ENCODE assay signal across 12 cellular contexts in the genomic region with DNA sequence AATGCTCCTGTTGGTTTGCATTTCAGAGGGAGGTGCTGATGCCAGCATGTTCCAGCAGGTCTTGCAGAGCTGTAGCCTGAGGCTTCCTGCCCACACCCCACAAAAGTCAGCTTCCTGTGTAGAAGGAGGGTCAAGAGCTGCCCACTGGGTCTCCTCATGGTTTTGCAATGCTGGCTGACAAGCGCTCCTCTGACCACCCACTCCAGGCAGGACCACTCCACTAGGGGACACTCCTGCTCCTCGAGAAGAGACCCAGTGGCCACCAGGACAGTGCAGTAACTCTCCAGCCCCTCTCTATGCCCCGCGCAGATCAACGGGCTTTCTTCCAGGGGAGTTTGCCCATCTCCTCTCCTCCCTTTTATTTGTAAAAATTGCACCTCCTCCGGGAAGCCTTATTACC.
DNase-seq lines count a peak whose midpoint lies in the region; ATAC-seq and TF ChIP-seq lines count a peak whose summit lies in the region.
"Had no signal": no experiment of that assay in that cellular context is flagged by ENCODE, and none has a peak within 500 bp of the region (broad histone marks: within the 10 kb centered on the region; RNA-seq: fewer than 3 reads in every experiment).

No MANE protein-coding gene starts in this region.

- H3K9me3 ChIP-seq in neural progenitor cell (ENCODE audit: low read depth) (no peaks in the 10 kb centered on the region), prostate gland (no peaks in the 10 kb centered on the region)
- no peaks in the 10 kb centered on the region for H3K9me3 ChIP-seq in CD4-positive, alpha-beta T cell (ENCODE audit: control insufficient read depth, low read length)
- H3K9me3 ChIP-seq: tibial artery had no signal

- no peak overlapping the region for H2AFZ ChIP-seq in neural progenitor cell (replicated peaks)

- no peak for ATAC-seq in CD4-positive, alpha-beta T cell (ENCODE audit: poor library complexity)
- ATAC-seq: activated T-cell treated with anti-CD3 and anti-CD28 coated beads, Interleukin-2, amount 50 U/mL, for 4 hours had no signal

- whole genome bisulfite sequencing in prostate gland, result 20% methylated on average over 6 of the region's 6 CpGs

- peaks cover 4% of the 10 kb centered on the region for H3K9me3 Mint-ChIP-seq in neural progenitor cell
- H3K9me3 Mint-ChIP-seq in CD4-positive, alpha-beta T cell, result no peaks in the 10 kb centered on the region
- H3K9me3 Mint-ChIP-seq: activated T-cell treated with anti-CD3 and anti-CD28 coated beads, Interleukin-2, amount 50 U/mL, for 4 hours had no signal

- no peak overlapping the region for H3K27ac Mint-ChIP-seq in neural progenitor cell
- no peak overlapping the region for H3K27ac Mint-ChIP-seq in CD4-positive, alpha-beta T cell

- intact Hi-C loops in CD4-positive, alpha-beta T cell (cut with DNase I, micrococcal nuclease), result no loop called here
- intact Hi-C loops in prostate gland (cut with DNase I), result no loop called here

- DNase-seq in NCI-H1092 treated with DMSO at 0.1 percent for 48 hours (lab: John Stamatoyannopoulos, UW) (peak; percentile 53), NCI-H1092 (lab: John Stamatoyannopoulos, UW) (no peak), HL-60 (ENCODE audit: low read depth in 1 of 2, low spot score in 1 of 2) (peak; percentile 28 to 65), anterior cingulate cortex (lab: John Stamatoyannopoulos, UW) (peak in 35 of 58 donors; percentile 3 to 64 (median 16)), neural progenitor cell (ENCODE audit: low spot score) (peak; percentile 76), NCI-H2107 (lab: John Stamatoyannopoulos, UW) (no peak), prostate gland (ENCODE audit: low spot score) (no peak)
- DNase-seq in CD4-positive, alpha-beta T cell, result no peak
- DNase-seq: ACHN; activated T-cell treated with anti-CD3 and anti-CD28 coated beads, Interleukin-2, amount 50 U/mL, for 4 hours; stimulated activated CD4-positive, alpha-beta T cell treated with anti-CD3 and anti-CD28 coated beads, Interleukin-2, amount 100 ng/mL, for 24 hours had no signal

- no peak overlapping the region for H3K9ac ChIP-seq in neural progenitor cell

- no peaks in the 10 kb centered on the region for H3K27me3 ChIP-seq in HL-60 (ENCODE audit: insufficient read depth, poor library complexity, severe bottlenecking)
- peaks cover 14% of the 10 kb centered on the region for H3K27me3 ChIP-seq in neural progenitor cell
- peaks cover 4% of the 10 kb centered on the region for H3K27me3 ChIP-seq in CD4-positive, alpha-beta T cell (ENCODE audit: control insufficient read depth, insufficient read depth, low read length)
- no peaks in the 10 kb centered on the region for H3K27me3 ChIP-seq in prostate gland (replicated peaks; ENCODE audit: insufficient read depth)

- no peaks in the 10 kb centered on the region for H3F3A ChIP-seq in neural progenitor cell (ENCODE audit: low read depth)

- H3K36me3 ChIP-seq in neural progenitor cell (no peaks in the 10 kb centered on the region), prostate gland (no peaks in the 10 kb centered on the region)
- H3K36me3 ChIP-seq: tibial artery had no signal

- H4K20me1 ChIP-seq in neural progenitor cell (ENCODE audit: low read depth), result no peaks in the 10 kb centered on the region

- CTCF ChIA-PET in CD4-positive, alpha-beta T cell (lab: Charles Lee), result no interaction called here

- H3K4me3 Mint-ChIP-seq in neural progenitor cell, result no peak overlapping the region
- no peak overlapping the region for H3K4me3 Mint-ChIP-seq in CD4-positive, alpha-beta T cell
- H3K4me3 Mint-ChIP-seq: activated T-cell treated with anti-CD3 and anti-CD28 coated beads, Interleukin-2, amount 50 U/mL, for 4 hours had no signal

- TF ChIP-seq CTCF in HL-60 (IDR thresholded peaks at IDR 0.05; ENCODE audit: insufficient read depth, low read length), result no peak
- TF ChIP-seq CTCF in neural progenitor cell (IDR thresholded peaks at IDR 0.05), result peak; percentile 70
- no peak for TF ChIP-seq CTCF in CD4-positive, alpha-beta T cell (IDR thresholded peaks at IDR 0.05)
- TF ChIP-seq CTCF in prostate gland (IDR thresholded peaks at IDR 0.05), result no peak

- H3K4me2 ChIP-seq in neural progenitor cell, result no peak overlapping the region

- H3K4me3 ChIP-seq in HL-60 (replicated peaks; ENCODE audit: insufficient read depth, low read length) (no peak overlapping the region), neural progenitor cell (no peak overlapping the region), prostate gland (no peak overlapping the region)
- H3K4me3 ChIP-seq: tibial artery had no signal

- H3K4me1 ChIP-seq in neural progenitor cell, result no peaks in the 10 kb centered on the region
- no peaks in the 10 kb centered on the region for H3K4me1 ChIP-seq in prostate gland (replicated peaks)
- H3K4me1 ChIP-seq: tibial artery had no signal

- no peaks in the 10 kb centered on the region for H3K36me3 Mint-ChIP-seq in neural progenitor cell
- H3K36me3 Mint-ChIP-seq in CD4-positive, alpha-beta T cell (ENCODE audit: low read depth), result no peaks in the 10 kb centered on the region

- peak overlapping the region; percentile 69 for H3K27ac ChIP-seq in HL-60 (replicated peaks)
- H3K27ac ChIP-seq in neural progenitor cell, result no peak overlapping the region
- no peak overlapping the region for H3K27ac ChIP-seq in CD4-positive, alpha-beta T cell (ENCODE audit: low read depth, low read length)
- H3K27ac ChIP-seq in prostate gland, result no peak overlapping the region
- H3K27ac ChIP-seq: tibial artery had no signal

- POLR2A ChIA-PET in CD4-positive, alpha-beta T cell (lab: Charles Lee), result no interaction called here

- peaks cover 14% of the 10 kb centered on the region for H3K27me3 Mint-ChIP-seq in neural progenitor cell (ENCODE audit: insufficient read depth, low read depth)
- H3K27me3 Mint-ChIP-seq in CD4-positive, alpha-beta T cell, result peaks cover 42% of the 10 kb centered on the region

- peaks cover 5% of the 10 kb centered on the region for H3K4me1 Mint-ChIP-seq in neural progenitor cell
- H3K4me1 Mint-ChIP-seq in CD4-positive, alpha-beta T cell (ENCODE audit: low read depth), result no peaks in the 10 kb centered on the region

- TF ChIP-seq POLR2A in prostate gland (IDR thresholded peaks at IDR 0.05), result no peak

- H3K79me2 ChIP-seq in neural progenitor cell (ENCODE audit: low read depth), result no peaks in the 10 kb centered on the region

Comparison
In these comparisons a context has a peak if more than half of its experiments do, and no peak if none do; other contexts are left out.
1. DNase-seq: peak in NCI-H1092 treated with DMSO at 0.1 percent for 48 hours (single experiment), HL-60 (2 of 2), anterior cingulate cortex (35 of 58) and neural progenitor cell (single experiment); none in NCI-H1092 (single experiment), NCI-H2107 (single experiment), CD4-positive, alpha-beta T cell (0 of 10) and prostate gland (single experiment).